ENCODE assay signal across 21 cellular contexts in genomic region chr7:3393862-3394261, GRCh38.
DNase-seq lines count a peak whose midpoint lies in the region; ATAC-seq and TF ChIP-seq lines count a peak whose summit lies in the region.
"Had no signal": no experiment of that assay in that cellular context is flagged by ENCODE, and none has a peak within 500 bp of the region (broad histone marks: within the 10 kb centered on the region; RNA-seq: fewer than 3 reads in every experiment).

No MANE protein-coding gene starts in this region.

- CTCF ChIA-PET in Calu3 (lab: Charles Lee), result interaction anchor here (0.6 kb wide), 1 partner anchor 28 kb away, joined by 3 read pairs; no protein-coding TSS in a partner anchor

- ATAC-seq in RWPE2 (ENCODE audit: low read depth), result no peak
- ATAC-seq in natural killer cell, result no peak
- ATAC-seq: CD8-positive, alpha-beta T cell had no signal

- no TSS peak for BruUV-seq in Calu3 (replicated peaks; lab: Mats Ljungman, UMichigan)

- no peak overlapping the region for H3K4me3 ChIP-seq in RWPE2 (ENCODE audit: severe bottlenecking)
- no peak overlapping the region for H3K4me3 ChIP-seq in fibroblast of villous mesenchyme (ENCODE audit: low read depth, low read length)
- H3K4me3 ChIP-seq: BLaER1 treated with 17β-estradiol and CSF1 and Interleukin-3, amounts not matched to agents 10 nM and 100 nM; GM23248; HAP-1; SJCRH30 had no signal

- H3K4me3 Mint-ChIP-seq in Calu3 (ENCODE audit: low read depth, unreplicated experiment), result no peak overlapping the region
- no peak overlapping the region for H3K4me3 Mint-ChIP-seq in chondrocyte (ENCODE audit: unreplicated experiment)
- no peak overlapping the region for H3K4me3 Mint-ChIP-seq in natural killer cell
- H3K4me3 Mint-ChIP-seq: CD8-positive, alpha-beta T cell; IgD-negative memory B cell had no signal

- H3K9me3 Mint-ChIP-seq in Calu3 (ENCODE audit: low read depth, unreplicated experiment) (peaks cover 14% of the 10 kb centered on the region), chondrocyte (ENCODE audit: low read depth) (peaks cover 34% of the 10 kb centered on the region), natural killer cell (peaks cover 0 to 11% of the 10 kb centered on the region in 2 donors)

- H3K27ac Mint-ChIP-seq in Calu3 (ENCODE audit: unreplicated experiment) (peak overlapping the region; percentile 8), chondrocyte (ENCODE audit: unreplicated experiment) (no peak overlapping the region), natural killer cell (no peak overlapping the region)
- H3K27ac Mint-ChIP-seq: CD8-positive, alpha-beta T cell; IgD-negative memory B cell had no signal

- H3K27ac ChIP-seq in RWPE2 (ENCODE audit: poor library complexity, severe bottlenecking), result no peak overlapping the region
- H3K27ac ChIP-seq: BLaER1 treated with 17β-estradiol and CSF1 and Interleukin-3, amounts not matched to agents 10 nM and 100 nM; GM23248; SJCRH30 had no signal

- no peak for DNase-seq in Calu3
- DNase-seq in RWPE2 (ENCODE audit: low spot score), result no peak
- DNase-seq in chondrocyte (ENCODE audit: low spot score), result no peak
- DNase-seq in fibroblast of villous mesenchyme (ENCODE audit: low read depth), result no peak
- DNase-seq in NCI-H2227 treated with DMSO at 0.1 percent for 48 hours (lab: John Stamatoyannopoulos, UW), result no peak
- DNase-seq in NCI-H748 treated with DMSO at 0.1 percent for 48 hours (lab: John Stamatoyannopoulos, UW), result no peak
- no peak for DNase-seq in natural killer cell
- DNase-seq: 8988T; CD8-positive, alpha-beta T cell; DMS153; GM23248; NCI-H1417; NCI-H1694 treated with DMSO at 0.1 percent for 48 hours; NCI-H2107; NCI-H510A treated with DMSO at 0.1 percent for 48 hours; NCI-H774; NK-92 treated with Interleukin-12 subunit alpha and Interleukin-12 subunit beta, amount 100 ng/mL, for 24 hours; SJCRH30 had no signal

- TF ChIP-seq CTCF in Calu3 (IDR thresholded peaks at IDR 0.05; ENCODE audit: unreplicated experiment) (no peak), RWPE2 (IDR thresholded peaks at IDR 0.05; ENCODE audit: poor library complexity, severe bottlenecking) (peak; percentile 32), chondrocyte (IDR thresholded peaks at IDR 0.05) (peak; percentile 16), fibroblast of villous mesenchyme (IDR thresholded peaks at IDR 0.05; ENCODE audit: insufficient read depth, low read depth, low read length) (peak; percentile 4), natural killer cell (IDR thresholded peaks at IDR 0.05) (no peak)

- H3K27me3 ChIP-seq in RWPE2 (ENCODE audit: insufficient read depth, poor library complexity, severe bottlenecking), result no peaks in the 10 kb centered on the region
- H3K27me3 ChIP-seq: BLaER1 treated with 17β-estradiol and CSF1 and Interleukin-3, amounts not matched to agents 10 nM and 100 nM; SJCRH30 had no signal

- no peaks in the 10 kb centered on the region for H3K4me1 ChIP-seq in RWPE2 (ENCODE audit: insufficient read depth, poor library complexity, severe bottlenecking)
- H3K4me1 ChIP-seq: BLaER1 treated with 17β-estradiol and CSF1 and Interleukin-3, amounts not matched to agents 10 nM and 100 nM; HAP-1; SJCRH30 had no signal

- intact Hi-C loops in Calu3 (cut with micrococcal nuclease; ENCODE audit: unreplicated experiment) (no loop called here), natural killer cell (cut with micrococcal nuclease) (no loop called here)

- H3K36me3 ChIP-seq in RWPE2 (ENCODE audit: low read depth), result no peaks in the 10 kb centered on the region
- H3K36me3 ChIP-seq: BLaER1 treated with 17β-estradiol and CSF1 and Interleukin-3, amounts not matched to agents 10 nM and 100 nM; HAP-1; SJCRH30 had no signal

- H3K27me3 Mint-ChIP-seq in Calu3 (ENCODE audit: unreplicated experiment) (no peaks in the 10 kb centered on the region), chondrocyte (ENCODE audit: low read depth) (no peaks in the 10 kb centered on the region), natural killer cell (ENCODE audit: low read depth in 2 of 2) (peaks cover 20 to 59% of the 10 kb centered on the region in 2 donors)

- H3K36me3 Mint-ChIP-seq in Calu3 (ENCODE audit: insufficient read depth, unreplicated experiment) (no peaks in the 10 kb centered on the region), chondrocyte (ENCODE audit: low read depth) (peaks cover 12% of the 10 kb centered on the region), natural killer cell (peaks cover 10% of the 10 kb centered on the region)
- H3K36me3 Mint-ChIP-seq: CD8-positive, alpha-beta T cell; IgD-negative memory B cell had no signal

- H3K4me1 Mint-ChIP-seq in Calu3 (ENCODE audit: low read depth, unreplicated experiment) (no peaks in the 10 kb centered on the region), chondrocyte (ENCODE audit: low read depth) (peaks cover 3% of the 10 kb centered on the region), natural killer cell (no peaks in the 10 kb centered on the region)
- H3K4me1 Mint-ChIP-seq: IgD-negative memory B cell had no signal

- H3K9me3 ChIP-seq in RWPE2 (ENCODE audit: severe bottlenecking), result no peaks in the 10 kb centered on the region

Comparison
In these comparisons a context has a peak if more than half of its experiments do, and no peak if none do; other contexts are left out.
1. CTCF ChIP-seq: peak in RWPE2 (single experiment), chondrocyte (single experiment) and fibroblast of villous mesenchyme (single experiment); none in Calu3 (single experiment) and natural killer cell (single experiment).